27 cellular contexts compared by ENCODE assay signal in the genomic region with DNA sequence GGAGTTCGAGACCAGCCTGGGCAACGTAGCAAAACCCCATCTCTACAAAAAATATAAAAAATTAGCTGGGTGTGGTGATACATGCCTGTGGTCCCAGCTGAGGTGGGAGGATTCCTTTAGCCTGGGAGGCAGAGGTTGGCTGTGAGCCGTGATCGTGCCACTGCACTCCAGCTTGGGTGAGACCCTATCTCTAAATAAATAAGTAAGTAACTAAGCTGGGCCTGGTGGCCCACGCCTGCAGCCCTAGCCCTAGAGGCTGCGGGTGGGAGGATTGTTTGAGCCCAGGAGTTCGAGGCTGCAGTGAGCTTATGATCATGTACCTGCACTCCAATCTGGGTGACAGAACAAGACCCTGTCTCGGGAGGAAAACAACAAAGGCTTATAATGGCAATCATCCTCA. TPM values are rescaled to one million over a fixed set of nuclear protein-coding genes. Genes with fewer than 3 reads are reported as not detected.
A peak's percentile ranks its signal among the peaks of the same experiment; 100 is the strongest.
DNase-seq lines count a peak whose midpoint lies in the region; ATAC-seq and TF ChIP-seq lines count a peak whose summit lies in the region.
"Had no signal": no experiment of that assay in that cellular context is flagged by ENCODE, and none has a peak within 500 bp of the region (broad histone marks: within the 10 kb centered on the region; RNA-seq: fewer than 3 reads in every experiment).

No MANE protein-coding gene starts in this region.

- H3K9me3 ChIP-seq in right cardiac atrium (ENCODE audit: control insufficient read depth, low read length) (no peaks in the 10 kb centered on the region), ascending aorta (no peaks in the 10 kb centered on the region), osteoblast (ENCODE audit: low read depth, low read length) (no peaks in the 10 kb centered on the region), upper lobe of left lung (no peaks in the 10 kb centered on the region)
- H3K9me3 ChIP-seq: BE2C, Caco-2, Peyer's patch, prostate gland, upper lobe of right lung had no signal

- ATAC-seq in right cardiac atrium (no peak), Right ventricle myocardium superior (ENCODE audit: poor library complexity) (no peak), upper lobe of left lung (ENCODE audit: low FRiP score in 2 of 2) (no peak)
- ATAC-seq: activated naive CD4-positive, alpha-beta T cell treated with anti-CD3 and anti-CD28 coated beads, Interleukin-2, amount 50 U/mL, for 72 hours; foreskin keratinocyte; HCT116; stimulated activated naive CD8-positive, alpha-beta T cell treated with anti-CD3 and anti-CD28 coated beads, Interleukin-15, Interleukin-2, amounts not matched to agents 100 U/mL and 50 U/mL, for 24 hours; T-helper 17 cell; upper lobe of right lung had no signal

- peak overlapping the region; percentile 16 for H3K27ac ChIP-seq in right cardiac atrium (ENCODE audit: low read length)
- H3K27ac ChIP-seq in ascending aorta = peak overlapping the region; percentile 95 to 97
- peak overlapping the region; percentile 31 for H3K27ac ChIP-seq in osteoblast (ENCODE audit: low read depth, low read length)
- H3K27ac ChIP-seq in upper lobe of left lung = peak overlapping the region in 1 of 4 donors; percentile 21
- H3K27ac ChIP-seq: epithelial cell of prostate, foreskin keratinocyte, neural progenitor cell, prostate gland, SJSA1, upper lobe of right lung had no signal

- H3K36me3 Mint-ChIP-seq in type B pancreatic cell = peaks cover 19% of the 10 kb centered on the region

- peak in 1 of 3 donors; percentile 28 for DNase-seq in right cardiac atrium
- no peak for DNase-seq in Right ventricle myocardium superior
- DNase-seq in ascending aorta (ENCODE audit: low spot score in 2 of 2) = peak in 1 of 2 donors; percentile 45
- no peak for DNase-seq in osteoblast (ENCODE audit: insufficient read length, low spot score, missing footprints)
- DNase-seq in type B pancreatic cell (ENCODE audit: extremely low spot score, unreplicated experiment) = peak; percentile 29
- DNase-seq in upper lobe of left lung = no peak
- DNase-seq in dermis blood vessel endothelial cell = no peak
- DNase-seq in OCI-M1 (lab: John Stamatoyannopoulos, UW) = no peak
- DNase-seq: activated CD4-positive, alpha-beta T cell treated with anti-CD3 and anti-CD28 coated beads, Interleukin-2, amount 10 ng/mL, durations not matched to agents 24 days and 14 days; BE2C; Caco-2; foreskin keratinocyte; hypothalamus; NCI-H1092; NCI-H2081 treated with DMSO at 0.1 percent for 48 hours; NCI-H446; stimulated activated CD4-positive, alpha-beta T cell treated with anti-CD3 and anti-CD28 coated beads, Interleukin-4, amount 100 ng/mL, for 24 hours; stimulated activated naive CD8-positive, alpha-beta T cell treated with anti-CD3 and anti-CD28 coated beads, Interleukin-15, Interleukin-2, amounts not matched to agents 100 U/mL and 50 U/mL, for 24 hours; T-helper 17 cell; upper lobe of right lung had no signal

- H3K4me2 ChIP-seq in osteoblast (ENCODE audit: insufficient read depth, low read length) = peak overlapping the region; percentile 85
- H3K4me2 ChIP-seq: neural progenitor cell had no signal

- H3K36me3 ChIP-seq in ascending aorta (no peaks in the 10 kb centered on the region), osteoblast (ENCODE audit: insufficient read depth, low read length) (peaks cover 9% of the 10 kb centered on the region), upper lobe of left lung (no peaks in the 10 kb centered on the region)
- H3K36me3 ChIP-seq: BE2C, neural progenitor cell, Peyer's patch, prostate gland had no signal

- H3K9me3 Mint-ChIP-seq in type B pancreatic cell = no peaks in the 10 kb centered on the region
- H3K9me3 Mint-ChIP-seq: activated CD4-positive, alpha-beta T cell treated with anti-CD3 and anti-CD28 coated beads, Interleukin-2, amount 10 ng/mL, durations not matched to agents 24 days and 14 days; activated naive CD4-positive, alpha-beta T cell treated with anti-CD3 and anti-CD28 coated beads, Interleukin-2, amount 50 U/mL, for 72 hours had no signal

- H3K4me1 ChIP-seq in right cardiac atrium (ENCODE audit: control insufficient read depth, insufficient read depth, low read length) (peaks cover 8% of the 10 kb centered on the region), ascending aorta (peaks cover 6 to 28% of the 10 kb centered on the region in 2 donors), osteoblast (ENCODE audit: insufficient read depth, low read length) (peaks cover 54% of the 10 kb centered on the region), upper lobe of left lung (peaks cover 27 to 47% (median 31%) of the 10 kb centered on the region in 4 donors)
- H3K4me1 ChIP-seq: BE2C, Caco-2, Peyer's patch, prostate gland had no signal

- H2AFZ ChIP-seq in osteoblast (ENCODE audit: low read length) = no peak overlapping the region
- H2AFZ ChIP-seq: neural progenitor cell had no signal

- TF ChIP-seq EP300 in upper lobe of left lung (IDR thresholded peaks at IDR 0.05) = no peak

- H3K4me1 Mint-ChIP-seq in type B pancreatic cell (ENCODE audit: unreplicated experiment) = peaks cover 46% of the 10 kb centered on the region

- WGBS in right cardiac atrium = 77% methylated on average over 8 of the region's 8 CpGs
- WGBS in upper lobe of left lung, 2 donors = 86 to 90% methylated on average over 8 of the region's 8 CpGs

- H3K4me3 ChIP-seq in right cardiac atrium (ENCODE audit: low read length) = no peak overlapping the region
- H3K4me3 ChIP-seq in ascending aorta = peak overlapping the region; percentile 97 to 99
- H3K4me3 ChIP-seq in osteoblast (ENCODE audit: insufficient read depth, low read length) = peak overlapping the region; percentile 80
- no peak overlapping the region for H3K4me3 ChIP-seq in upper lobe of left lung
- H3K4me3 ChIP-seq: neural progenitor cell, Peyer's patch, prostate gland, SJSA1, upper lobe of right lung had no signal

- no peak overlapping the region for H3K27ac Mint-ChIP-seq in type B pancreatic cell
- H3K27ac Mint-ChIP-seq: activated CD4-positive, alpha-beta T cell treated with anti-CD3 and anti-CD28 coated beads, Interleukin-2, amount 10 ng/mL, durations not matched to agents 24 days and 14 days; activated naive CD4-positive, alpha-beta T cell treated with anti-CD3 and anti-CD28 coated beads, Interleukin-2, amount 50 U/mL, for 72 hours; neural progenitor cell; T-helper 17 cell had no signal

- TF ChIP-seq CTCF in ascending aorta (IDR thresholded peaks at IDR 0.05) (no peak), osteoblast (IDR thresholded peaks at IDR 0.05; ENCODE audit: extremely low read depth, low read depth, low read length) (no peak), type B pancreatic cell (conservative IDR thresholded peaks at IDR 0.05) (no peak), upper lobe of left lung (IDR thresholded peaks at IDR 0.05) (no peak)

- H3K27me3 ChIP-seq in right cardiac atrium (ENCODE audit: control insufficient read depth, insufficient read depth) (no peaks in the 10 kb centered on the region), ascending aorta (no peaks in the 10 kb centered on the region), osteoblast (ENCODE audit: insufficient read depth, low read length) (no peaks in the 10 kb centered on the region), upper lobe of left lung (no peaks in the 10 kb centered on the region)
- H3K27me3 ChIP-seq: BE2C, foreskin keratinocyte, neural progenitor cell, Peyer's patch, SJSA1, upper lobe of right lung had no signal

- peaks cover 96% of the 10 kb centered on the region for H3K79me2 ChIP-seq in osteoblast (ENCODE audit: insufficient read depth, low read length)

- no peaks in the 10 kb centered on the region for H3K27me3 Mint-ChIP-seq in type B pancreatic cell
- H3K27me3 Mint-ChIP-seq: activated CD4-positive, alpha-beta T cell treated with anti-CD3 and anti-CD28 coated beads, Interleukin-2, amount 10 ng/mL, durations not matched to agents 24 days and 14 days had no signal

- no peak overlapping the region for H3K4me3 Mint-ChIP-seq in type B pancreatic cell
- H3K4me3 Mint-ChIP-seq: activated CD4-positive, alpha-beta T cell treated with anti-CD3 and anti-CD28 coated beads, Interleukin-2, amount 10 ng/mL, durations not matched to agents 24 days and 14 days; neural progenitor cell; T-helper 17 cell had no signal

- intact Hi-C loops in right cardiac atrium (cut with DNase I) = loop anchor here (5.0 to 10.0 kb wide), 7 partner anchors 55 to 482 kb away; a partner anchor contains a TSS
- intact Hi-C loops in Right ventricle myocardium superior (cut with DNase I) = loop anchor here (5.0 kb wide), 2 partner anchors 58 to 77 kb away; no protein-coding TSS in a partner anchor
- intact Hi-C loops in ascending aorta (cut with DNase I) = loop anchor here (2.0 to 5.0 kb wide), 2 partner anchors 15 to 77 kb away; no protein-coding TSS in a partner anchor

- peaks cover 85% of the 10 kb centered on the region for H4K20me1 ChIP-seq in osteoblast (ENCODE audit: insufficient read depth, low read length)

- TF ChIP-seq POLR2A in upper lobe of left lung (IDR thresholded peaks at IDR 0.05) = no peak

RNA-seq across cellular contexts. Expression of a gene that starts 4.6 kb away (rescaled TPM):
- total RNA-seq in right cardiac atrium = 100 to 1,000 TPM; 207 to 248 (median 233) TPM
- 110 TPM for polyA plus RNA-seq in right cardiac atrium
- total RNA-seq in Right ventricle myocardium superior = 334 TPM
- 494 TPM for total RNA-seq in ascending aorta
- total RNA-seq in osteoblast = 697 and 711 TPM in 2 replicates
- total RNA-seq in type B pancreatic cell (ENCODE audit: low replicate concordance) = 102 and 109 TPM in 2 replicates
- total RNA-seq in upper lobe of left lung = 100 to 1,000 TPM in 4 of 6 donors, 10 to 100 TPM in 2; 44.0 to 234 (median 147) TPM
- 262 and 338 TPM in 2 replicates for total RNA-seq in dermis blood vessel endothelial cell

Comparison
In these comparisons a context has a peak if more than half of its experiments do, and no peak if none do; other contexts are left out.
1. H3K4me3 ChIP-seq: peak in ascending aorta (2 of 2) and osteoblast (single experiment); none in right cardiac atrium (single experiment) and upper lobe of left lung (0 of 4).